8 cellular contexts compared by ENCODE assay signal in genomic region chr2:9844036-9844483, GRCh38. TPM values are rescaled to one million over a fixed set of nuclear protein-coding genes. Genes with fewer than 3 reads are reported as not detected.
DNase-seq lines count a peak whose midpoint lies in the region; ATAC-seq, FAIRE-seq and TF ChIP-seq lines count a peak whose summit lies in the region.

No MANE protein-coding gene starts in this region.

- H3K9me3 Mint-ChIP-seq in endothelial cell (ENCODE audit: unreplicated experiment) = no peaks in the 10 kb centered on the region
- H3K9me3 Mint-ChIP-seq in neural progenitor cell = no peaks in the 10 kb centered on the region

- H3K36me3 ChIP-seq in RWPE2 (ENCODE audit: low read depth) (peaks cover 33% of the 10 kb centered on the region), neural progenitor cell (peaks cover 1% of the 10 kb centered on the region)

- peak overlapping the region; percentile 88 for H3K4me2 ChIP-seq in neural progenitor cell

- peak overlapping the region; percentile 90 for H3K27ac ChIP-seq in RWPE2 (ENCODE audit: poor library complexity, severe bottlenecking)
- peak overlapping the region; percentile 96 for H3K27ac ChIP-seq in neural progenitor cell

- H3K36me3 Mint-ChIP-seq in endothelial cell (ENCODE audit: low read depth, unreplicated experiment) (no peaks in the 10 kb centered on the region), neural progenitor cell (peaks cover 18% of the 10 kb centered on the region)

- no peak for ATAC-seq in RWPE2 (ENCODE audit: low read depth)

- peaks cover 55% of the 10 kb centered on the region for H3K79me2 ChIP-seq in neural progenitor cell (ENCODE audit: low read depth)

- peak overlapping the region; percentile 66 for H3K9ac ChIP-seq in neural progenitor cell

- H3K27me3 Mint-ChIP-seq in endothelial cell (ENCODE audit: unreplicated experiment) (peaks cover 2% of the 10 kb centered on the region), neural progenitor cell (ENCODE audit: insufficient read depth, low read depth) (peaks cover 2% of the 10 kb centered on the region)

- H3K4me1 ChIP-seq in RWPE2 (ENCODE audit: insufficient read depth, poor library complexity, severe bottlenecking) = peaks cover 51% of the 10 kb centered on the region
- H3K4me1 ChIP-seq in neural progenitor cell = peaks cover 15% of the 10 kb centered on the region

- H3K4me1 Mint-ChIP-seq in endothelial cell (ENCODE audit: unreplicated experiment) (no peaks in the 10 kb centered on the region), neural progenitor cell (peaks cover 18% of the 10 kb centered on the region)

- peak overlapping the region; percentile 87 for H2AFZ ChIP-seq in neural progenitor cell (replicated peaks)

- FAIRE-seq in urothelium cell line (lab: Jason Lieb, UNC) = no peak

- DNase-seq in NCI-H446 (lab: John Stamatoyannopoulos, UW) (peak; percentile 2 to 47), NCI-H446 treated with DMSO at 0.1 percent for 48 hours (lab: John Stamatoyannopoulos, UW) (no peak), RWPE2 (ENCODE audit: low spot score) (no peak), endothelial cell (ENCODE audit: low spot score) (no peak), neural progenitor cell (ENCODE audit: low spot score) (peak; percentile 25), GF-D8 (lab: John Stamatoyannopoulos, UW) (no peak), urothelium cell line (ENCODE audit: low spot score) (no peak)
- DNase-seq in effector CD4-positive, alpha-beta T cell = no peak

- H3K27ac Mint-ChIP-seq in endothelial cell (ENCODE audit: unreplicated experiment) (no peak overlapping the region), neural progenitor cell (no peak overlapping the region)

- peaks cover 40% of the 10 kb centered on the region for H4K20me1 ChIP-seq in neural progenitor cell (ENCODE audit: low read depth)

- TF ChIP-seq CTCF in RWPE2 (IDR thresholded peaks at IDR 0.05; ENCODE audit: poor library complexity, severe bottlenecking) (no peak), endothelial cell (IDR thresholded peaks at IDR 0.05; ENCODE audit: unreplicated experiment) (no peak), neural progenitor cell (IDR thresholded peaks at IDR 0.05) (no peak)

- H3K27me3 ChIP-seq in RWPE2 (ENCODE audit: insufficient read depth, poor library complexity, severe bottlenecking) = no peaks in the 10 kb centered on the region
- no peaks in the 10 kb centered on the region for H3K27me3 ChIP-seq in neural progenitor cell

- H3K4me3 ChIP-seq in RWPE2 (ENCODE audit: severe bottlenecking) = peak overlapping the region; percentile 55
- peak overlapping the region; percentile 72 for H3K4me3 ChIP-seq in neural progenitor cell

- peaks cover 22% of the 10 kb centered on the region for H3F3A ChIP-seq in neural progenitor cell (ENCODE audit: low read depth)

- H3K9me3 ChIP-seq in RWPE2 (ENCODE audit: severe bottlenecking) (no peaks in the 10 kb centered on the region), neural progenitor cell (ENCODE audit: low read depth) (no peaks in the 10 kb centered on the region)

- H3K4me3 Mint-ChIP-seq in endothelial cell (ENCODE audit: unreplicated experiment) (peak overlapping the region; percentile 93), neural progenitor cell (peak overlapping the region; percentile 94)

RNA-seq across cellular contexts. Expression of gene TAF1B, which starts 0.8 kb away (rescaled TPM):
- total RNA-seq in endothelial cell (ENCODE audit: unreplicated experiment) (19.5 TPM), neural progenitor cell (ENCODE audit: low replicate concordance) (53.8 and 86.3 TPM in 2 replicates)

Comparison
In these comparisons a context has a peak if more than half of its experiments do, and no peak if none do; other contexts are left out.
1. DNase-seq: peak in NCI-H446 (2 of 2) and neural progenitor cell (single experiment); none in NCI-H446 treated with DMSO at 0.1 percent for 48 hours (single experiment), RWPE2 (single experiment), endothelial cell (single experiment), GF-D8 (single experiment), urothelium cell line (single experiment) and effector CD4-positive, alpha-beta T cell (single experiment).